Comparison of ENCODE assay signal across 9 cellular contexts in genomic region chr1:19735419-19736127, GRCh38.
DNase-seq lines count a peak whose midpoint lies in the region; FAIRE-seq lines count a peak whose summit lies in the region.
"Had no signal": no experiment of that assay in that cellular context is flagged by ENCODE, and none has a peak within 500 bp of the region (broad histone marks: within the 10 kb centered on the region; RNA-seq: fewer than 3 reads in every experiment).

No MANE protein-coding gene starts in this region.

- H3K36me3 ChIP-seq in MG63: peaks cover 3% of the 10 kb centered on the region

- no peaks in the 10 kb centered on the region for H3K27me3 ChIP-seq in MG63

- H3K4me3 ChIP-seq in MG63: no peak overlapping the region

- FAIRE-seq in GM19239 (lab: Jason Lieb, UNC): no peak

- DNase-seq in ACHN (peak; percentile 83), MG63 (peak; percentile 96), epidermal melanocyte (ENCODE audit: insufficient read length, low spot score) (peak; percentile 71), myocyte (ENCODE audit: low read depth) (peak; percentile 85), iPS-NIHi7 (ENCODE audit: extremely low spot score) (no peak), GM19239 (ENCODE audit: insufficient read length, low spot score) (no peak)
- DNase-seq in activated CD8-positive, alpha-beta memory T cell treated with anti-CD3 and anti-CD28 coated beads, Interleukin-2, amount 50 U/mL, for 4 hours: no peak
- DNase-seq in activated naive CD4-positive, alpha-beta T cell treated with anti-CD3 and anti-CD28 coated beads, Interleukin-2, amount 50 U/mL, for 16 hours: no peak
- DNase-seq: endodermal cell had no signal

- H3K9me3 ChIP-seq in MG63: peaks cover 14% of the 10 kb centered on the region

- in situ Hi-C loops in ACHN (cut with HindIII; ENCODE audit: low pct_ligation_motif_present, low pct_unique_long_range_greater_than_20kb, low sequenced_read_pairs): no loop called here

Comparison
In these comparisons a context has a peak if more than half of its experiments do, and no peak if none do; other contexts are left out.
1. DNase-seq: peak in ACHN (single experiment), MG63 (single experiment), epidermal melanocyte (single experiment) and myocyte (single experiment); none in activated CD8-positive, alpha-beta memory T cell treated with anti-CD3 and anti-CD28 coated beads, Interleukin-2, amount 50 U/mL, for 4 hours (single experiment), iPS-NIHi7 (single experiment), GM19239 (single experiment) and activated naive CD4-positive, alpha-beta T cell treated with anti-CD3 and anti-CD28 coated beads, Interleukin-2, amount 50 U/mL, for 16 hours (single experiment).